ENCODE assay signal across 8 cellular contexts in genomic region chr5:368162-369084, GRCh38. TPM values are rescaled to one million over a fixed set of nuclear protein-coding genes. Genes with fewer than 3 reads are reported as not detected.
DNase-seq lines count a peak whose midpoint lies in the region; ATAC-seq and TF ChIP-seq lines count a peak whose summit lies in the region.

No MANE protein-coding gene starts in this region.

- no peak overlapping the region for H3K9ac ChIP-seq in mesendoderm (ENCODE audit: low read length)

- peaks cover 12% of the 10 kb centered on the region for H3K4me1 Mint-ChIP-seq in CD14-positive monocyte
- peaks cover 48% of the 10 kb centered on the region for H3K4me1 Mint-ChIP-seq in activated T-helper 2 cell treated with anti-CD3 and anti-CD28 coated beads, Interferon-gamma antibody, Interleukin-2, Interleukin-4, amounts not matched to agents 10 μg/mL and 5 μg/mL and 100 μg/mL, durations not matched to agents 14 hours and 24 hours and 36 hours (ENCODE audit: low read depth)

- no peaks in the 10 kb centered on the region for H3K36me3 Mint-ChIP-seq in CD14-positive monocyte
- peaks cover 61% of the 10 kb centered on the region for H3K36me3 Mint-ChIP-seq in activated T-helper 2 cell treated with anti-CD3 and anti-CD28 coated beads, Interferon-gamma antibody, Interleukin-2, Interleukin-4, amounts not matched to agents 10 μg/mL and 5 μg/mL and 100 μg/mL, durations not matched to agents 14 hours and 24 hours and 36 hours (ENCODE audit: low read depth)

- H3K4me2 ChIP-seq in mesendoderm (ENCODE audit: low read length), result no peak overlapping the region

- ATAC-seq in GM19372 (IDR thresholded peaks at IDR 0.05; ENCODE audit: low read depth, unreplicated experiment) (peak; percentile 57), HG03439 (IDR thresholded peaks at IDR 0.05; ENCODE audit: unreplicated experiment) (peak; percentile 63)

- no CpG with 5 or more reads among the region's 27 CpGs for WGBS in mesendoderm (ENCODE audit: extremely low coverage, insufficient coverage, low lambda C conversion rate)

- DNase-seq in CD14-positive monocyte (ENCODE audit: low spot score), result no peak
- no peak for DNase-seq in activated T-helper 2 cell treated with anti-CD3 and anti-CD28 coated beads, Interferon-gamma antibody, Interleukin-2, Interleukin-4, amounts not matched to agents 10 μg/mL and 5 μg/mL and 100 μg/mL, durations not matched to agents 14 hours and 24 hours and 36 hours (ENCODE audit: low spot score)
- peak; percentile 98 for DNase-seq in myocyte (ENCODE audit: low read depth)
- no peak for DNase-seq in stimulated activated naive CD4-positive, alpha-beta T cell (lab: John Stamatoyannopoulos, UW)
- no peak for DNase-seq in mesendoderm
- DNase-seq in HAP-1 (ENCODE audit: low spot score in 2 of 2), result no peak

- intact Hi-C loops in CD14-positive monocyte (cut with micrococcal nuclease), result no loop called here
- intact Hi-C loops in activated T-helper 2 cell treated with anti-CD3 and anti-CD28 coated beads, Interferon-gamma antibody, Interleukin-2, Interleukin-4, amounts not matched to agents 10 μg/mL and 5 μg/mL and 100 μg/mL, durations not matched to agents 14 hours and 24 hours and 36 hours (cut with micrococcal nuclease), result no loop called here

- H2BK120ac ChIP-seq in mesendoderm (ENCODE audit: low read depth, low read length), result no peak overlapping the region

- no peak overlapping the region for H2AK5ac ChIP-seq in mesendoderm (ENCODE audit: low read length)

- no peaks in the 10 kb centered on the region for H3K79me1 ChIP-seq in mesendoderm (ENCODE audit: low read length)

- no peak overlapping the region for H4K8ac ChIP-seq in mesendoderm (ENCODE audit: low read depth, low read length)

- H2BK5ac ChIP-seq in mesendoderm (ENCODE audit: low read length), result no peak overlapping the region

- no peak overlapping the region for H4K5ac ChIP-seq in mesendoderm (ENCODE audit: low read length)

- H3K18ac ChIP-seq in mesendoderm (ENCODE audit: low read length), result no peak overlapping the region

- peak overlapping the region in 5 of 7 donors; percentile 14 to 89 (median 82) for H3K27ac Mint-ChIP-seq in CD14-positive monocyte
- H3K27ac Mint-ChIP-seq in activated T-helper 2 cell treated with anti-CD3 and anti-CD28 coated beads, Interferon-gamma antibody, Interleukin-2, Interleukin-4, amounts not matched to agents 10 μg/mL and 5 μg/mL and 100 μg/mL, durations not matched to agents 14 hours and 24 hours and 36 hours, result peak overlapping the region; percentile 56

- H3K23ac ChIP-seq in mesendoderm (ENCODE audit: low read length), result no peak overlapping the region

- peaks cover 16 to 48% (median 25%) of the 10 kb centered on the region in 3 donors for H3K27me3 Mint-ChIP-seq in CD14-positive monocyte (ENCODE audit: low read depth in 3 of 3)
- H3K27me3 Mint-ChIP-seq in activated T-helper 2 cell treated with anti-CD3 and anti-CD28 coated beads, Interferon-gamma antibody, Interleukin-2, Interleukin-4, amounts not matched to agents 10 μg/mL and 5 μg/mL and 100 μg/mL, durations not matched to agents 14 hours and 24 hours and 36 hours (ENCODE audit: low read depth), result no peaks in the 10 kb centered on the region

- no peaks in the 10 kb centered on the region for H3K9me3 ChIP-seq in HAP-1

- H3K4ac ChIP-seq in mesendoderm (ENCODE audit: low read depth, low read length), result no peak overlapping the region

- peaks cover 0 to 18% (median 8%) of the 10 kb centered on the region in 7 donors for H3K9me3 Mint-ChIP-seq in CD14-positive monocyte
- peaks cover 13% of the 10 kb centered on the region for H3K9me3 Mint-ChIP-seq in activated T-helper 2 cell treated with anti-CD3 and anti-CD28 coated beads, Interferon-gamma antibody, Interleukin-2, Interleukin-4, amounts not matched to agents 10 μg/mL and 5 μg/mL and 100 μg/mL, durations not matched to agents 14 hours and 24 hours and 36 hours

- H3K36me3 ChIP-seq in mesendoderm (ENCODE audit: control insufficient read depth, insufficient read depth, low read length) (no peaks in the 10 kb centered on the region), HAP-1 (replicated peaks) (no peaks in the 10 kb centered on the region)

- in situ Hi-C loops in HAP-1 (cut with MboI; ENCODE audit: low sequenced_read_pairs), result no loop called here

- H3K27me3 ChIP-seq in mesendoderm (ENCODE audit: insufficient read depth, low read length, poor library complexity) (no peaks in the 10 kb centered on the region), HAP-1 (ENCODE audit: low read depth) (no peaks in the 10 kb centered on the region)

- no peak overlapping the region for H3K27ac ChIP-seq in mesendoderm (ENCODE audit: low read depth, low read length)

- H3K56ac ChIP-seq in mesendoderm (ENCODE audit: low read length), result no peak overlapping the region

- no peak for TF ChIP-seq CTCF in CD14-positive monocyte (IDR thresholded peaks at IDR 0.05)

- no peak overlapping the region for H2BK15ac ChIP-seq in mesendoderm (replicated peaks; ENCODE audit: low read depth)

- H3K4me3 Mint-ChIP-seq in CD14-positive monocyte, result peak overlapping the region in 1 of 2 donors; percentile 82
- no peak overlapping the region for H3K4me3 Mint-ChIP-seq in activated T-helper 2 cell treated with anti-CD3 and anti-CD28 coated beads, Interferon-gamma antibody, Interleukin-2, Interleukin-4, amounts not matched to agents 10 μg/mL and 5 μg/mL and 100 μg/mL, durations not matched to agents 14 hours and 24 hours and 36 hours (ENCODE audit: low read depth)

- no peaks in the 10 kb centered on the region for H3K79me2 ChIP-seq in mesendoderm (ENCODE audit: control insufficient read depth, insufficient read depth, low read length)

- H3K4me3 ChIP-seq in mesendoderm (ENCODE audit: low read length) (no peak overlapping the region), HAP-1 (no peak overlapping the region)

- no peaks in the 10 kb centered on the region for H3K4me1 ChIP-seq in mesendoderm (ENCODE audit: control insufficient read depth, low read depth, low read length)
- peaks cover 6% of the 10 kb centered on the region for H3K4me1 ChIP-seq in HAP-1

RNA-seq across cellular contexts. Expression of gene AHRR, which starts 46.9 kb away (rescaled TPM):
- under 1 TPM in 1 of 2 donors, not detected in 1; 0.15 TPM for polyA plus RNA-seq in CD14-positive monocyte
- 33.3 and 34.9 TPM in 2 replicates for total RNA-seq in activated T-helper 2 cell treated with anti-CD3 and anti-CD28 coated beads, Interferon-gamma antibody, Interleukin-2, Interleukin-4, amounts not matched to agents 10 μg/mL and 5 μg/mL and 100 μg/mL, durations not matched to agents 14 hours and 24 hours and 36 hours
- 74.8 and 106 TPM in 2 replicates for total RNA-seq in myocyte
- polyA plus RNA-seq in myocyte (2012), result 16.9 TPM
- polyA plus RNA-seq in mesendoderm (2013, experiment 1 of 2), result 0.17 TPM
- polyA plus RNA-seq in mesendoderm (2013, experiment 2 of 2), result 0.22 TPM
